Comparison of ENCODE assay signal across 7 cellular contexts in genomic region chr2:158967114-158967730, GRCh38. TPM values are rescaled to one million over a fixed set of nuclear protein-coding genes. Genes with fewer than 3 reads are reported as not detected.
DNase-seq lines count a peak whose midpoint lies in the region; ATAC-seq and TF ChIP-seq lines count a peak whose summit lies in the region.

No MANE protein-coding gene starts in this region.

- H3K27me3 ChIP-seq in left lung (peaks cover 0 to 36% of the 10 kb centered on the region in 2 donors), tibial artery (no peaks in the 10 kb centered on the region)

- DNase-seq in NB4 (ENCODE audit: low read depth) (peak; percentile 18), left lung (no peak), tibial artery (peak in 1 of 2 donors; percentile 66), glomerular visceral epithelial cell (ENCODE audit: extremely low spot score) (no peak), NCI-H187 (lab: John Stamatoyannopoulos, UW) (no peak)

- H3K4me1 ChIP-seq in left lung (peaks cover 12 to 30% of the 10 kb centered on the region in 2 donors), tibial artery (peaks cover 0 to 26% (median 11%) of the 10 kb centered on the region in 4 donors)

- TF ChIP-seq CTCF in NB4 (IDR thresholded peaks at IDR 0.05; ENCODE audit: low read depth, low read length) (no peak), left lung (IDR thresholded peaks at IDR 0.05) (no peak), tibial artery (IDR thresholded peaks at IDR 0.05) (no peak)

- no peak for TF ChIP-seq POLR2A in NB4 (IDR thresholded peaks at IDR 0.05; ENCODE audit: extremely low read depth, insufficient read length)

- H3K27ac ChIP-seq in cingulate gyrus (ENCODE audit: low read depth, low read length) (peak overlapping the region; percentile 89), left lung (peak overlapping the region; percentile 89 to 93), tibial artery (peak overlapping the region; percentile 90 to 91)

- H3K4me3 ChIP-seq in NB4 (ENCODE audit: low read depth, low read length) (no peak overlapping the region), left lung (peak overlapping the region; percentile 77 to 86), tibial artery (peak overlapping the region; percentile 81 to 97)

- H3K36me3 ChIP-seq in left lung, result no peaks in the 10 kb centered on the region
- no peaks in the 10 kb centered on the region for H3K36me3 ChIP-seq in tibial artery

- intact Hi-C loops in left lung (cut with DNase I), result no loop called here
- intact Hi-C loops in tibial artery (cut with DNase I; ENCODE audit: low total_unique reads), result no loop called here

- H3K9me3 ChIP-seq in left lung (no peaks in the 10 kb centered on the region), tibial artery (no peaks in the 10 kb centered on the region)

- ATAC-seq in left lung (no peak), GM19351 (IDR thresholded peaks at IDR 0.05; ENCODE audit: unreplicated experiment) (no peak)

RNA-seq across cellular contexts. Expression of gene TANC1, which starts 1.2 kb away (rescaled TPM):
- 10 to 100 TPM; 40.1 to 53.5 TPM for total RNA-seq in left lung
